Comparison of ENCODE assay signal across 10 cellular contexts in the genomic region with DNA sequence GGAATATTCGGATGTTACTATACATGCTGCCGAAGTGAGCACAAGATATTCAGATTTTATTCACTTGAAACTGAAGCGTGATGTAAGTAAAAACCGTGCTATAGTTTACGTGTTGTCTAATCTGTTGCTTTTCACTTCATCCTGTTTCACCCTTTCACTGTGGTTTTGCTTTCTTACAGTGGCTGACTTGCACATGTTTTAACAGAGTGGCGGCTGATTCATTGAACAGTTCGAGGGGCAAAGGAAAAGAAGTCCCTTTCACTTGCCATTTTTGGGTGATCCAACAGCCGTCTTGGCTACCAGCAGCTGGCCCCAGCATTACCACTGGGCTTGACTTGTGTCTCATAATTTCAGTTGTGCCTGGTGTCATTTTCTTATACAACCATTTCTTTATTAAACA.
"Had no signal": no experiment of that assay in that cellular context is flagged by ENCODE, and none has a peak within 500 bp of the region (broad histone marks: within the 10 kb centered on the region; RNA-seq: fewer than 3 reads in every experiment).

No MANE protein-coding gene starts in this region.

- H3K36me3 ChIP-seq: HAP-1 had no signal

- H3K27me3 Mint-ChIP-seq: IgD-negative memory B cell had no signal

- H3K4me3 Mint-ChIP-seq: GM23338, HFFc6, IgD-negative memory B cell had no signal

- H3K9me3 ChIP-seq: HAP-1 had no signal

- H2AFZ ChIP-seq: GM23338 had no signal

- H3K27ac ChIP-seq: HL-60 had no signal

- H3K4me3 ChIP-seq: GM23338, HAP-1, K562 had no signal

- H3K36me3 Mint-ChIP-seq: IgD-negative memory B cell had no signal

- DNase-seq: H7, HFFc6, KG1 had no signal

- H3K4me1 Mint-ChIP-seq: GM23338, IgD-negative memory B cell had no signal

- H3K9me3 Mint-ChIP-seq: GM23338 had no signal

- H3K27ac Mint-ChIP-seq: GM23338, HFFc6, IgD-negative memory B cell had no signal

- H3K4me2 ChIP-seq: GM23338 had no signal

- H3K4me1 ChIP-seq: HAP-1 had no signal

- ATAC-seq: GM23338, HCT116, HepG2, K562 had no signal
